Comparison of ENCODE assay signal across 8 cellular contexts in genomic region chr5:96344678-96345612, GRCh38.
A peak's percentile ranks its signal among the peaks of the same experiment; 100 is the strongest.
DNase-seq lines count a peak whose midpoint lies in the region; ATAC-seq, FAIRE-seq and TF ChIP-seq lines count a peak whose summit lies in the region.

No MANE protein-coding gene starts in this region.

- CTCF ChIA-PET in WTC11 (lab: Charles Lee) = interaction anchor here (0.6 to 2.5 kb wide), 14 partner anchors 9 to 407 kb away, joined by 3 to 44 read pairs (median 4); partner anchors contain the start of genes CAST and PCSK1

- H3K9me3 ChIP-seq in gastroesophageal sphincter (no peaks in the 10 kb centered on the region), psoas muscle (no peaks in the 10 kb centered on the region), ovary (no peaks in the 10 kb centered on the region)

- 38% methylated on average over 6 of the region's 6 CpGs for WGBS in gastroesophageal sphincter (ENCODE audit: low coverage in 1 of 2), 2 donors
- 45 to 51% (median 47%) methylated on average over 6 of the region's 6 CpGs for WGBS in psoas muscle, 3 donors
- 45 to 52% (median 52%) methylated on average over 6 of the region's 6 CpGs for WGBS in ovary, 3 donors

- no peaks in the 10 kb centered on the region for H3K36me3 ChIP-seq in gastroesophageal sphincter
- H3K36me3 ChIP-seq in psoas muscle (ENCODE audit: insufficient read depth in 1 of 2, low read depth in 1 of 2) = no peaks in the 10 kb centered on the region
- no peaks in the 10 kb centered on the region for H3K36me3 ChIP-seq in ovary

- no peaks in the 10 kb centered on the region for H3K27me3 ChIP-seq in gastroesophageal sphincter
- no peaks in the 10 kb centered on the region for H3K27me3 ChIP-seq in psoas muscle (ENCODE audit: insufficient read depth in 3 of 3, low read length in 2 of 3)
- no peaks in the 10 kb centered on the region for H3K27me3 ChIP-seq in ovary

- POLR2A ChIA-PET in WTC11 (lab: Charles Lee) = no interaction called here

- ATAC-seq in GM19023 (IDR thresholded peaks at IDR 0.05; ENCODE audit: unreplicated experiment) (peak; percentile 90), HG03064 (IDR thresholded peaks at IDR 0.05; ENCODE audit: low read depth, unreplicated experiment) (peak; percentile 78), WTC11 (peak; percentile 89), gastroesophageal sphincter (peak; percentile 79), psoas muscle (peak; percentile 89 to 97 (median 92))

- no peak overlapping the region for H3K27ac ChIP-seq in gastroesophageal sphincter
- no peak overlapping the region for H3K27ac ChIP-seq in psoas muscle
- H3K27ac ChIP-seq in ovary = no peak overlapping the region

- no peaks in the 10 kb centered on the region for H3K36me3 Mint-ChIP-seq in WTC11

- H3K27ac Mint-ChIP-seq in WTC11 = no peak overlapping the region

- peak; percentile 97 for FAIRE-seq in D721Med (lab: Jason Lieb, UNC)

- TF ChIP-seq EP300 in gastroesophageal sphincter (IDR thresholded peaks at IDR 0.05) = no peak
- no peak for TF ChIP-seq EP300 in ovary (IDR thresholded peaks at IDR 0.05)

- intact Hi-C loops in psoas muscle (cut with DNase I) (loop anchor here (1.0 to 10.0 kb wide), 3 partner anchors 256 to 330 kb away; no protein-coding TSS in a partner anchor), ovary (cut with DNase I) (loop anchor here in 3 of 4 donors (5.0 kb wide), 2 partner anchors 252 to 257 kb away; no protein-coding TSS in a partner anchor)

- TF ChIP-seq POLR2A in gastroesophageal sphincter (IDR thresholded peaks at IDR 0.05) (no peak), ovary (IDR thresholded peaks at IDR 0.05) (no peak)

- H3K4me1 ChIP-seq in gastroesophageal sphincter (peaks cover 0 to 3% (median 0%) of the 10 kb centered on the region in 3 donors), psoas muscle (peaks cover 4% of the 10 kb centered on the region), ovary (ENCODE audit: insufficient read depth) (no peaks in the 10 kb centered on the region)

- H3K4me3 ChIP-seq in gastroesophageal sphincter = no peak overlapping the region
- H3K4me3 ChIP-seq in psoas muscle = no peak overlapping the region
- H3K4me3 ChIP-seq in ovary = no peak overlapping the region

- H3K27me3 Mint-ChIP-seq in WTC11 (ENCODE audit: low read depth) = no peaks in the 10 kb centered on the region

- no peak overlapping the region for H3K4me3 Mint-ChIP-seq in WTC11

- DNase-seq in D721Med (ENCODE audit: insufficient read length, low spot score) (no peak), NCI-H2107 (lab: John Stamatoyannopoulos, UW) (peak; percentile 18), WTC11 (ENCODE audit: low spot score) (no peak), psoas muscle (no peak), ovary (no peak)

- TF ChIP-seq CTCF in D721Med (IDR thresholded peaks at IDR 0.05; ENCODE audit: insufficient read depth, missing control alignments) (peak; percentile 67), WTC11 (IDR thresholded peaks at IDR 0.05) (0 out of 2 replicates have a peak, but pooled peaks have one; percentile 19), gastroesophageal sphincter (IDR thresholded peaks at IDR 0.05) (peak; percentile 25 to 71 (median 62)), psoas muscle (IDR thresholded peaks at IDR 0.05) (peak; percentile 66), ovary (IDR thresholded peaks at IDR 0.05) (peak in 1 of 3 donors; percentile 30)

- H3K4me1 Mint-ChIP-seq in WTC11 = peaks cover 5% of the 10 kb centered on the region

- no peaks in the 10 kb centered on the region for H3K9me3 Mint-ChIP-seq in WTC11

TF ChIP-seq in WTC11, 78 proteins besides CTCF, POLR2A, EP300 and RAD21:
- TF ChIP-seq AFF4 (CRISPR knock-in tag; IDR thresholded peaks at IDR 0.05; ENCODE audit: borderline replicate concordance) = no peak
- TF ChIP-seq OVOL2 (CRISPR knock-in tag; IDR thresholded peaks at IDR 0.05; ENCODE audit: borderline replicate concordance) = no peak
- no peak for TF ChIP-seq PREB (CRISPR knock-in tag; IDR thresholded peaks at IDR 0.05; ENCODE audit: borderline replicate concordance)
- TF ChIP-seq ZBTB21 (CRISPR knock-in tag; IDR thresholded peaks at IDR 0.05; ENCODE audit: borderline replicate concordance) = no peak
- TF ChIP-seq ATF3 (CRISPR knock-in tag; conservative IDR thresholded peaks at IDR 0.05) = no peak
- no peak for TF ChIP-seq ZNF232 (CRISPR knock-in tag; IDR thresholded peaks at IDR 0.05)
- no peak for TF ChIP-seq MLX (CRISPR knock-in tag; IDR thresholded peaks at IDR 0.05)
- TF ChIP-seq ZNF416 (CRISPR knock-in tag; IDR thresholded peaks at IDR 0.05) = no peak
- no peak for TF ChIP-seq FOXP1 (CRISPR knock-in tag; IDR thresholded peaks at IDR 0.05; ENCODE audit: borderline replicate concordance)
- TF ChIP-seq FOXK1 (CRISPR knock-in tag; IDR thresholded peaks at IDR 0.05) = no peak
- TF ChIP-seq GRHL2 (CRISPR knock-in tag; IDR thresholded peaks at IDR 0.05; ENCODE audit: insufficient replicate concordance, severe bottlenecking) = no peak
- no peak for TF ChIP-seq MYBL2 (CRISPR knock-in tag; IDR thresholded peaks at IDR 0.05)
- TF ChIP-seq ZNF425 (CRISPR knock-in tag; conservative IDR thresholded peaks at IDR 0.05) = no peak
- no peak for TF ChIP-seq CBFB (CRISPR knock-in tag; IDR thresholded peaks at IDR 0.05; ENCODE audit: low read depth)
